Comparison of ENCODE assay signal across 8 cellular contexts in genomic region chr7:148914208-148914777, GRCh38. TPM values are rescaled to one million over a fixed set of nuclear protein-coding genes. Genes with fewer than 3 reads are reported as not detected.
DNase-seq lines count a peak whose midpoint lies in the region; ATAC-seq and TF ChIP-seq lines count a peak whose summit lies in the region.

No MANE protein-coding gene starts in this region.

- intact Hi-C loops in psoas muscle (cut with DNase I), result no loop called here

- H3K27me3 Mint-ChIP-seq in HFFc6 (ENCODE audit: insufficient read depth), result peaks cover 16% of the 10 kb centered on the region
- H3K27me3 Mint-ChIP-seq in activated naive CD8-positive, alpha-beta T cell, result no peaks in the 10 kb centered on the region

- TF ChIP-seq CTCF in GM12864 (IDR thresholded peaks at IDR 0.05; ENCODE audit: low read depth, low read length, missing control alignments) (no peak), HFFc6 (IDR thresholded peaks at IDR 0.05) (no peak), OCI-LY3 (IDR thresholded peaks at IDR 0.05; ENCODE audit: low read depth, low read length) (no peak), psoas muscle (IDR thresholded peaks at IDR 0.05) (no peak)

- H3K4me1 ChIP-seq in OCI-LY3 (ENCODE audit: low read length), result peaks cover 86% of the 10 kb centered on the region
- no peaks in the 10 kb centered on the region for H3K4me1 ChIP-seq in psoas muscle
- H3K4me1 ChIP-seq in HAP-1, result peaks cover 11% of the 10 kb centered on the region

- WGBS in psoas muscle, 3 donors, result 38 to 58% (median 40%) methylated on average over 10 of the region's 10 CpGs

- no peak for ATAC-seq in psoas muscle

- H3K9me3 ChIP-seq in OCI-LY3 (ENCODE audit: insufficient read depth, low read length) (no peaks in the 10 kb centered on the region), psoas muscle (no peaks in the 10 kb centered on the region), HAP-1 (no peaks in the 10 kb centered on the region)

- peak overlapping the region; percentile 81 for H3K9ac ChIP-seq in OCI-LY3 (ENCODE audit: low read length)

- no peaks in the 10 kb centered on the region for H3K36me3 Mint-ChIP-seq in HFFc6 (ENCODE audit: low read depth)
- H3K36me3 Mint-ChIP-seq in activated naive CD8-positive, alpha-beta T cell, result no peaks in the 10 kb centered on the region

- H3K36me3 ChIP-seq in OCI-LY3 (replicated peaks; ENCODE audit: low read depth, low read length) (peaks cover 3% of the 10 kb centered on the region), psoas muscle (ENCODE audit: insufficient read depth in 1 of 2, low read depth in 1 of 2) (no peaks in the 10 kb centered on the region), HAP-1 (replicated peaks) (no peaks in the 10 kb centered on the region)

- peak; percentile 49 for DNase-seq in GM12864 (ENCODE audit: low read depth)
- DNase-seq in HFFc6, result peak; percentile 35
- DNase-seq in renal cortical epithelial cell (ENCODE audit: low read depth), result peak; percentile 73
- no peak for DNase-seq in NCI-H2081 treated with DMSO at 0.1 percent for 48 hours (lab: John Stamatoyannopoulos, UW)
- no peak for DNase-seq in psoas muscle
- DNase-seq in HAP-1 (ENCODE audit: low spot score in 2 of 2), result no peak

- no peaks in the 10 kb centered on the region for H3K9me3 Mint-ChIP-seq in HFFc6
- H3K9me3 Mint-ChIP-seq in activated naive CD8-positive, alpha-beta T cell (ENCODE audit: low read depth), result no peaks in the 10 kb centered on the region

- H4K20me1 ChIP-seq in OCI-LY3 (ENCODE audit: insufficient read depth, low read length), result no peaks in the 10 kb centered on the region

- H3K4me1 Mint-ChIP-seq in HFFc6 (ENCODE audit: low read depth), result peaks cover 23% of the 10 kb centered on the region
- peaks cover 66% of the 10 kb centered on the region for H3K4me1 Mint-ChIP-seq in activated naive CD8-positive, alpha-beta T cell (ENCODE audit: low read depth)

- peaks cover 23% of the 10 kb centered on the region for H3K79me2 ChIP-seq in OCI-LY3 (ENCODE audit: low read length)

- peak overlapping the region; percentile 79 for H3K4me2 ChIP-seq in OCI-LY3 (ENCODE audit: low read length)

- H3K4me3 Mint-ChIP-seq in HFFc6, result no peak overlapping the region
- peak overlapping the region; percentile 78 for H3K4me3 Mint-ChIP-seq in activated naive CD8-positive, alpha-beta T cell

- no peak overlapping the region for H2AFZ ChIP-seq in OCI-LY3 (ENCODE audit: low read depth, low read length)

- H3K4me3 ChIP-seq in GM12864 (ENCODE audit: low read depth, low read length), result no peak overlapping the region
- peak overlapping the region; percentile 66 for H3K4me3 ChIP-seq in OCI-LY3 (ENCODE audit: low read length)
- H3K4me3 ChIP-seq in psoas muscle, result no peak overlapping the region
- H3K4me3 ChIP-seq in HAP-1, result no peak overlapping the region

- H3K27ac Mint-ChIP-seq in HFFc6, result no peak overlapping the region
- H3K27ac Mint-ChIP-seq in activated naive CD8-positive, alpha-beta T cell, result peak overlapping the region; percentile 99

- H3K27ac ChIP-seq in OCI-LY3 (ENCODE audit: low read length) (peak overlapping the region; percentile 95), psoas muscle (no peak overlapping the region)

- H3K27me3 ChIP-seq in OCI-LY3 (ENCODE audit: low read depth, low read length) (no peaks in the 10 kb centered on the region), psoas muscle (ENCODE audit: insufficient read depth in 3 of 3, low read length in 2 of 3) (peaks cover 0 to 6% (median 1%) of the 10 kb centered on the region in 3 donors), HAP-1 (ENCODE audit: low read depth) (no peaks in the 10 kb centered on the region)

- in situ Hi-C loops in HAP-1 (cut with MboI; ENCODE audit: low sequenced_read_pairs), result no loop called here

RNA-seq across cellular contexts. Expression of gene EZH2, which starts 30.2 kb away (rescaled TPM):
- 10 to 100 TPM in 5 of 6 experiments, 1 to 10 TPM in 1; 8.9 to 21.5 (median 19.3) TPM for total RNA-seq in HFFc6 (2021; fragmentation: NEBNext Ultra II Directional; extraction: Animal tissue kit (Norgen Biotek cat#: 25700))
- 7.9 and 10.1 TPM in 2 replicates for total RNA-seq in renal cortical epithelial cell
- total RNA-seq in psoas muscle, result 1 to 10 TPM; 1.9 to 2.5 (median 2.3) TPM
- 1 to 10 TPM; 2.1 to 4.6 (median 3.4) TPM for polyA plus RNA-seq in psoas muscle

Comparison
In these comparisons a context has a peak if more than half of its experiments do, and no peak if none do; other contexts are left out.
1. DNase-seq: peak in GM12864 (single experiment), HFFc6 (single experiment) and renal cortical epithelial cell (single experiment); none in NCI-H2081 treated with DMSO at 0.1 percent for 48 hours (single experiment), psoas muscle (0 of 2) and HAP-1 (0 of 2).